Comparison of ENCODE assay signal across 1 cellular context in genomic region chr1:220274122-220274855, GRCh38.
TF ChIP-seq lines count a peak whose summit lies in the region.

No MANE protein-coding gene starts in this region.

TF ChIP-seq in K562, 482 proteins besides CTCF, POLR2A, EP300 and RAD21 (continued from another document and continues in another):
- TF ChIP-seq ZNF318 (IDR thresholded peaks at IDR 0.05; ENCODE audit: borderline replicate concordance in 1 of 2, low read depth in 1 of 2) (no peak), SFPQ (IDR thresholded peaks at IDR 0.05; ENCODE audit: low read depth, low read length) (no peak), CREM (IDR thresholded peaks at IDR 0.05; ENCODE audit: low read depth) (no peak), ZNF79 (CRISPR knock-in tag; IDR thresholded peaks at IDR 0.05; ENCODE audit: low read depth) (0 out of 2 replicates have a peak, but pooled peaks have one; percentile 27), ZBED1 (IDR thresholded peaks at IDR 0.05) (no peak), ZNF143 (CRISPR knock-in tag; IDR thresholded peaks at IDR 0.05) (no peak), TEAD2 (tag; IDR thresholded peaks at IDR 0.05) (no peak), FOXA1 (IDR thresholded peaks at IDR 0.05; ENCODE audit: borderline replicate concordance) (no peak), PHB2 (IDR thresholded peaks at IDR 0.05; ENCODE audit: low read depth) (no peak), ELF1 (tag; IDR thresholded peaks at IDR 0.05) (no peak), ZNF175 (CRISPR knock-in tag; IDR thresholded peaks at IDR 0.05; ENCODE audit: low read depth) (peak; percentile 82), DNMT1 (IDR thresholded peaks at IDR 0.05) (no peak), PRPF4 (IDR thresholded peaks at IDR 0.05; ENCODE audit: insufficient read depth, low read depth, low read length, poor library complexity, severe bottlenecking) (no peak), ZNF431 (CRISPR knock-in tag; IDR thresholded peaks at IDR 0.05) (no peak), EHMT2 (IDR thresholded peaks at IDR 0.05) (no peak), HOXB6 (CRISPR knock-in tag; IDR thresholded peaks at IDR 0.05; ENCODE audit: borderline replicate concordance) (no peak), ELK1 (CRISPR knock-in tag; IDR thresholded peaks at IDR 0.05) (no peak), SAFB2 (IDR thresholded peaks at IDR 0.05; ENCODE audit: borderline replicate concordance, low read depth, low read length, severe bottlenecking) (no peak), C11orf30 (IDR thresholded peaks at IDR 0.05; ENCODE audit: low read depth) (no peak), GABPB2 (CRISPR knock-in tag; conservative IDR thresholded peaks at IDR 0.05) (no peak), ILK (tag; IDR thresholded peaks at IDR 0.05; ENCODE audit: borderline replicate concordance, low read depth) (no peak), HDAC3 (IDR thresholded peaks at IDR 0.05; ENCODE audit: borderline replicate concordance, partially characterized antibody) (no peak), E2F4 (CRISPR knock-in tag; IDR thresholded peaks at IDR 0.05; ENCODE audit: low read depth) (no peak), TSC22D4 (tag; IDR thresholded peaks at IDR 0.05) (no peak), ZBTB43 (CRISPR knock-in tag; IDR thresholded peaks at IDR 0.05) (no peak), MXI1 (IDR thresholded peaks at IDR 0.05; ENCODE audit: low read depth, low read length) (no peak), NFATC3 (IDR thresholded peaks at IDR 0.05) (no peak), ZNF184 (CRISPR knock-in tag; IDR thresholded peaks at IDR 0.05) (no peak), RBBP5 (IDR thresholded peaks at IDR 0.05; ENCODE audit: borderline replicate concordance, insufficient read depth, low read length, poor library complexity, severe bottlenecking) (no peak), SMC3 (conservative IDR thresholded peaks at IDR 0.05; ENCODE audit: insufficient read depth, low read depth, low read length) (no peak), POLR2AphosphoS2 (IDR thresholded peaks at IDR 0.05; ENCODE audit: low read length) (no peak), NFIX (CRISPR knock-in tag; IDR thresholded peaks at IDR 0.05; ENCODE audit: low read depth) (0 out of 2 replicates have a peak, but pooled peaks have one; percentile 16), ZNF561 (CRISPR knock-in tag; conservative IDR thresholded peaks at IDR 0.05) (no peak), SETDB1 (IDR thresholded peaks at IDR 0.05; ENCODE audit: low read length) (no peak), NR2C1 (IDR thresholded peaks at IDR 0.05) (no peak), NR2C1 (tag; IDR thresholded peaks at IDR 0.05) (peak; percentile 36; the same call in 1 of the 2 replicates), SMAD4 (CRISPR knock-in tag; conservative IDR thresholded peaks at IDR 0.05) (peak; percentile 85), SRSF9 (IDR thresholded peaks at IDR 0.05; ENCODE audit: borderline replicate concordance, low read depth, low read length) (no peak)
- TF ChIP-seq, protein P1, sequence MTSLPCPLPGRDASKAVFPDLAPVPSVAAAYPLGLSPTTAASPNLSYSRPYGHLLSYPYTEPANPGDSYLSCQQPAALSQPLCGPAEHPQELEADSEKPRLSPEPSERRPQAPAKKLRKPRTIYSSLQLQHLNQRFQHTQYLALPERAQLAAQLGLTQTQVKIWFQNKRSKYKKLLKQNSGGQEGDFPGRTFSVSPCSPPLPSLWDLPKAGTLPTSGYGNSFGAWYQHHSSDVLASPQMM (CRISPR knock-in tag; IDR thresholded peaks at IDR 0.05): no peak
- TF ChIP-seq, protein P2, sequence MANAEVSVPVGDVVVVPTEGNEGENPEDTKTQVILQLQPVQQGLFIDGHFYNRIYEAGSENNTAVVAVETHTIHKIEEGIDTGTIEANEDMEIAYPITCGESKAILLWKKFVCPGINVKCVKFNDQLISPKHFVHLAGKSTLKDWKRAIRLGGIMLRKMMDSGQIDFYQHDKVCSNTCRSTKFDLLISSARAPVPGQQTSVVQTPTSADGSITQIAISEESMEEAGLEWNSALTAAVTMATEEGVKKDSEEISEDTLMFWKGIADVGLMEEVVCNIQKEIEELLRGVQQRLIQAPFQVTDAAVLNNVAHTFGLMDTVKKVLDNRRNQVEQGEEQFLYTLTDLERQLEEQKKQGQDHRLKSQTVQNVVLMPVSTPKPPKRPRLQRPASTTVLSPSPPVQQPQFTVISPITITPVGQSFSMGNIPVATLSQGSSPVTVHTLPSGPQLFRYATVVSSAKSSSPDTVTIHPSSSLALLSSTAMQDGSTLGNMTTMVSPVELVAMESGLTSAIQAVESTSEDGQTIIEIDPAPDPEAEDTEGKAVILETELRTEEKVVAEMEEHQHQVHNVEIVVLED (CRISPR knock-in tag; IDR thresholded peaks at IDR 0.05): peak; percentile 37; the same call in 1 of the 2 replicates
- TF ChIP-seq, protein P3, sequence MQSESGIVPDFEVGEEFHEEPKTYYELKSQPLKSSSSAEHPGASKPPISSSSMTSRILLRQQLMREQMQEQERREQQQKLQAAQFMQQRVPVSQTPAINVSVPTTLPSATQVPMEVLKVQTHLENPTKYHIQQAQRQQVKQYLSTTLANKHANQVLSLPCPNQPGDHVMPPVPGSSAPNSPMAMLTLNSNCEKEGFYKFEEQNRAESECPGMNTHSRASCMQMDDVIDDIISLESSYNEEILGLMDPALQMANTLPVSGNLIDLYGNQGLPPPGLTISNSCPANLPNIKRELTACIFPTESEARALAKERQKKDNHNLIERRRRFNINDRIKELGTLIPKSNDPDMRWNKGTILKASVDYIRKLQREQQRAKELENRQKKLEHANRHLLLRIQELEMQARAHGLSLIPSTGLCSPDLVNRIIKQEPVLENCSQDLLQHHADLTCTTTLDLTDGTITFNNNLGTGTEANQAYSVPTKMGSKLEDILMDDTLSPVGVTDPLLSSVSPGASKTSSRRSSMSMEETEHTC (IDR thresholded peaks at IDR 0.05): no peak
- TF ChIP-seq, protein P4, sequence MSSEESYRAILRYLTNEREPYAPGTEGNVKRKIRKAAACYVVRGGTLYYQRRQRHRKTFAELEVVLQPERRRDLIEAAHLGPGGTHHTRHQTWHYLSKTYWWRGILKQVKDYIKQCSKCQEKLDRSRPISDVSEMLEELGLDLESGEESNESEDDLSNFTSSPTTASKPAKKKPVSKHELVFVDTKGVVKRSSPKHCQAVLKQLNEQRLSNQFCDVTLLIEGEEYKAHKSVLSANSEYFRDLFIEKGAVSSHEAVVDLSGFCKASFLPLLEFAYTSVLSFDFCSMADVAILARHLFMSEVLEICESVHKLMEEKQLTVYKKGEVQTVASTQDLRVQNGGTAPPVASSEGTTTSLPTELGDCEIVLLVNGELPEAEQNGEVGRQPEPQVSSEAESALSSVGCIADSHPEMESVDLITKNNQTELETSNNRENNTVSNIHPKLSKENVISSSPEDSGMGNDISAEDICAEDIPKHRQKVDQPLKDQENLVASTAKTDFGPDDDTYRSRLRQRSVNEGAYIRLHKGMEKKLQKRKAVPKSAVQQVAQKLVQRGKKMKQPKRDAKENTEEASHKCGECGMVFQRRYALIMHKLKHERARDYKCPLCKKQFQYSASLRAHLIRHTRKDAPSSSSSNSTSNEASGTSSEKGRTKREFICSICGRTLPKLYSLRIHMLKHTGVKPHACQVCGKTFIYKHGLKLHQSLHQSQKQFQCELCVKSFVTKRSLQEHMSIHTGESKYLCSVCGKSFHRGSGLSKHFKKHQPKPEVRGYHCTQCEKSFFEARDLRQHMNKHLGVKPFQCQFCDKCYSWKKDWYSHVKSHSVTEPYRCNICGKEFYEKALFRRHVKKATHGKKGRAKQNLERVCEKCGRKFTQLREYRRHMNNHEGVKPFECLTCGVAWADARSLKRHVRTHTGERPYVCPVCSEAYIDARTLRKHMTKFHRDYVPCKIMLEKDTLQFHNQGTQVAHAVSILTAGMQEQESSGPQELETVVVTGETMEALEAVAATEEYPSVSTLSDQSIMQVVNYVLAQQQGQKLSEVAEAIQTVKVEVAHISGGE (CRISPR knock-in tag; IDR thresholded peaks at IDR 0.05): no peak
